ENCODE assay signal across 21 cellular contexts in the genomic region with DNA sequence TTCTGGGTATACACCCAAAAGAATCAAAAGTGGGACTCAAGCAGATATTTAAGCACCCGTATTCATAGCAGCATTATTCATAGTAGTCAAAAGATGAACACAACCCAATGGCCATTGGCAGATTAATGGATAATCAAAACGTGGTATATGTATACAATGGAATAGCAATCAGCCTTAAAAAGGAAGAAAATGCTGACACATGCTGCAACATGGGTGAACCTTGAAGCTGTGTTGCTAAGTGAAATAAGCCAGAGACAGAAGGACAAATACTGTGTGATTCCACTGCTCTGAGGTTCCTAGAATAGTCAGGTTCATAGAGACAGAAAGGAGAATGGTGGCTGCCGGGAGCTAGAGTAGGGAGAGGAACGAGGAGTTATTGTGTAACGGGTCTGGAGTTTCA.
DNase-seq lines count a peak whose midpoint lies in the region; ATAC-seq and TF ChIP-seq lines count a peak whose summit lies in the region.
"Had no signal": no experiment of that assay in that cellular context is flagged by ENCODE, and none has a peak within 500 bp of the region (broad histone marks: within the 10 kb centered on the region; RNA-seq: fewer than 3 reads in every experiment).

No MANE protein-coding gene starts in this region.

- H3K36me3 ChIP-seq in right atrium auricular region (no peaks in the 10 kb centered on the region), endodermal cell (ENCODE audit: control insufficient read depth, insufficient read depth, low read length) (no peaks in the 10 kb centered on the region), mesenchymal stem cell (ENCODE audit: control insufficient read depth in 1 of 2, insufficient read depth in 2 of 2, low read depth in 1 of 2, low read length in 2 of 2) (no peaks in the 10 kb centered on the region)

- peak; percentile 32 for ATAC-seq in Right ventricle myocardium superior (ENCODE audit: poor library complexity)
- ATAC-seq in activated B cell treated with CpG ODN at 0.5 μM for 24 hours (ENCODE audit: low read depth) = no peak

- no peak overlapping the region for H3K4ac ChIP-seq in mesenchymal stem cell (ENCODE audit: low read depth in 1 of 2, low read length in 2 of 2)

- no peak overlapping the region for H2AK5ac ChIP-seq in mesenchymal stem cell (ENCODE audit: low read length, severe bottlenecking)

- H3K14ac ChIP-seq in mesenchymal stem cell (ENCODE audit: low read length in 2 of 2) = no peak overlapping the region

- no peak overlapping the region for H3K4me2 ChIP-seq in mesenchymal stem cell (ENCODE audit: low read length, poor library complexity, severe bottlenecking)
- H3K4me2 ChIP-seq: PC-9 had no signal

- no peak overlapping the region for H3K18ac ChIP-seq in mesenchymal stem cell (ENCODE audit: low read depth in 1 of 2, low read length in 2 of 2)

- peak overlapping the region; percentile 4 for H3K27ac Mint-ChIP-seq in activated B cell treated with CpG ODN at 0.5 μM for 24 hours
- H3K27ac Mint-ChIP-seq in dendritic cell treated with granulocyte-macrophage colony-stimulating factor and Interleukin-4, amounts not matched to agents 40 ng/mL and 50 ng/mL, for 4 days = peak overlapping the region; percentile 16
- peak overlapping the region; percentile 36 for H3K27ac Mint-ChIP-seq in nephron progenitor cell
- no peak overlapping the region for H3K27ac Mint-ChIP-seq in endodermal cell
- H3K27ac Mint-ChIP-seq: CD4-positive, CD25-positive, alpha-beta regulatory T cell had no signal

- no peaks in the 10 kb centered on the region for H3K79me1 ChIP-seq in mesenchymal stem cell (replicated peaks; ENCODE audit: low read length, poor library complexity, severe bottlenecking)

- H2BK15ac ChIP-seq in mesenchymal stem cell (ENCODE audit: low read depth, poor library complexity, severe bottlenecking) = no peak overlapping the region

- no peak overlapping the region for H3K23ac ChIP-seq in mesenchymal stem cell (ENCODE audit: low read length in 2 of 2)

- H3K4me3 ChIP-seq in right atrium auricular region (no peak overlapping the region), endodermal cell (ENCODE audit: low read length) (no peak overlapping the region), mesenchymal stem cell (ENCODE audit: insufficient read depth in 1 of 2, low read depth in 1 of 2, low read length in 2 of 2) (no peak overlapping the region)
- H3K4me3 ChIP-seq: PC-9, SK-N-MC had no signal

- CTCF ChIA-PET in activated B cell treated with CpG ODN at 0.5 μM for 24 hours (lab: Charles Lee) = no interaction called here

- intact Hi-C loops in Right ventricle myocardium superior (cut with DNase I) = no loop called here
- intact Hi-C loops in activated B cell treated with CpG ODN at 0.5 μM for 24 hours (cut with micrococcal nuclease) = no loop called here
- intact Hi-C loops in dendritic cell treated with granulocyte-macrophage colony-stimulating factor and Interleukin-4, amounts not matched to agents 40 ng/mL and 50 ng/mL, for 4 days (cut with micrococcal nuclease) = no loop called here

- no peak overlapping the region for H4K91ac ChIP-seq in mesenchymal stem cell (ENCODE audit: low read length)

- no peak for TF ChIP-seq CTCF in right atrium auricular region (IDR thresholded peaks at IDR 0.05)
- no peak for TF ChIP-seq CTCF in activated B cell treated with CpG ODN at 0.5 μM for 24 hours (IDR thresholded peaks at IDR 0.05)
- TF ChIP-seq CTCF in nephron progenitor cell (IDR thresholded peaks at IDR 0.05) = no peak
- no peak for TF ChIP-seq CTCF in endodermal cell (conservative IDR thresholded peaks at IDR 0.05)

- H3K9me3 Mint-ChIP-seq in activated B cell treated with CpG ODN at 0.5 μM for 24 hours = no peaks in the 10 kb centered on the region
- H3K9me3 Mint-ChIP-seq in dendritic cell treated with granulocyte-macrophage colony-stimulating factor and Interleukin-4, amounts not matched to agents 40 ng/mL and 50 ng/mL, for 4 days = no peaks in the 10 kb centered on the region
- no peaks in the 10 kb centered on the region for H3K9me3 Mint-ChIP-seq in nephron progenitor cell
- H3K9me3 Mint-ChIP-seq in endodermal cell = no peaks in the 10 kb centered on the region
- H3K9me3 Mint-ChIP-seq: CD4-positive, CD25-positive, alpha-beta regulatory T cell had no signal

- no peak overlapping the region for H2BK5ac ChIP-seq in mesenchymal stem cell (ENCODE audit: low read depth, low read length, poor library complexity, severe bottlenecking)

- H3K9ac ChIP-seq in endodermal cell (ENCODE audit: extremely low read depth, low read length, poor library complexity, severe bottlenecking) = no peak overlapping the region
- no peak overlapping the region for H3K9ac ChIP-seq in mesenchymal stem cell (ENCODE audit: low read length)

- no peak overlapping the region for H4K8ac ChIP-seq in mesenchymal stem cell (ENCODE audit: low read length)

- H3K36me3 Mint-ChIP-seq in activated B cell treated with CpG ODN at 0.5 μM for 24 hours (ENCODE audit: low read depth) = no peaks in the 10 kb centered on the region
- no peaks in the 10 kb centered on the region for H3K36me3 Mint-ChIP-seq in dendritic cell treated with granulocyte-macrophage colony-stimulating factor and Interleukin-4, amounts not matched to agents 40 ng/mL and 50 ng/mL, for 4 days (ENCODE audit: low read depth)
- H3K36me3 Mint-ChIP-seq in nephron progenitor cell (ENCODE audit: low read depth) = no peaks in the 10 kb centered on the region
- H3K36me3 Mint-ChIP-seq in endodermal cell (ENCODE audit: low read depth) = no peaks in the 10 kb centered on the region
- H3K36me3 Mint-ChIP-seq: CD4-positive, CD25-positive, alpha-beta regulatory T cell had no signal

- H2AFZ ChIP-seq in mesenchymal stem cell (ENCODE audit: low read depth, low read length) = no peak overlapping the region
- H2AFZ ChIP-seq: PC-9 had no signal

- H3K27me3 ChIP-seq in right atrium auricular region (no peaks in the 10 kb centered on the region), endodermal cell (ENCODE audit: control insufficient read depth, insufficient read depth, low read length, poor library complexity, severe bottlenecking) (no peaks in the 10 kb centered on the region), mesenchymal stem cell (ENCODE audit: control insufficient read depth in 1 of 2, insufficient read depth in 1 of 2, low read length in 2 of 2) (peaks cover 9 to 10% of the 10 kb centered on the region in 2 experiments)

- no peak overlapping the region for H3K4me3 Mint-ChIP-seq in activated B cell treated with CpG ODN at 0.5 μM for 24 hours
- H3K4me3 Mint-ChIP-seq in dendritic cell treated with granulocyte-macrophage colony-stimulating factor and Interleukin-4, amounts not matched to agents 40 ng/mL and 50 ng/mL, for 4 days = no peak overlapping the region
- no peak overlapping the region for H3K4me3 Mint-ChIP-seq in nephron progenitor cell
- H3K4me3 Mint-ChIP-seq in endodermal cell = no peak overlapping the region
- H3K4me3 Mint-ChIP-seq: CD4-positive, CD25-positive, alpha-beta regulatory T cell had no signal

- 88 to 90% methylated on average over 2 to 5 of the region's 5 CpGs for WGBS in endodermal cell (ENCODE audit: insufficient coverage in 1 of 2, insufficient read length in 1 of 2), 2 experiments
- WGBS in mesenchymal stem cell = 93% methylated on average over 4 of the region's 5 CpGs

- H3K27me3 Mint-ChIP-seq in activated B cell treated with CpG ODN at 0.5 μM for 24 hours (peaks cover 3% of the 10 kb centered on the region), nephron progenitor cell (ENCODE audit: low read depth, poor library complexity) (peaks cover 9% of the 10 kb centered on the region), endodermal cell (ENCODE audit: insufficient read depth) (no peaks in the 10 kb centered on the region)
- H3K27me3 Mint-ChIP-seq in dendritic cell treated with granulocyte-macrophage colony-stimulating factor and Interleukin-4, amounts not matched to agents 40 ng/mL and 50 ng/mL, for 4 days = peaks cover 11% of the 10 kb centered on the region

- no peak overlapping the region for H2BK120ac ChIP-seq in mesenchymal stem cell (ENCODE audit: low read depth, low read length)

- no peak for DNase-seq in Right ventricle myocardium superior
- no peak for DNase-seq in right atrium auricular region (ENCODE audit: low spot score)
- DNase-seq in activated B cell treated with CpG ODN at 0.5 μM for 24 hours = no peak
- DNase-seq in nephron progenitor cell = no peak
- no peak for DNase-seq in endodermal cell
- no peak for DNase-seq in mesenchymal stem cell
- DNase-seq: CD4-positive, CD25-positive, alpha-beta regulatory T cell; GOT3; HCEC 1CT; KG1; NCI-H1105; NCI-H146; NCI-H2081; NCI-H510A; NCI-H748 treated with DMSO at 0.1 percent for 48 hours; PC-9; RPMI8226; SHP77 treated with DMSO at 0.1 percent for 48 hours had no signal

- H3K9me3 ChIP-seq in right atrium auricular region = no peaks in the 10 kb centered on the region
- H3K9me3 ChIP-seq in endodermal cell (ENCODE audit: control insufficient read depth, low read length) = no peaks in the 10 kb centered on the region
- H3K9me3 ChIP-seq in mesenchymal stem cell (ENCODE audit: control insufficient read depth, low read length) = no peaks in the 10 kb centered on the region

- POLR2A ChIA-PET in activated B cell treated with CpG ODN at 0.5 μM for 24 hours (lab: Charles Lee) = no interaction called here

- H3K27ac ChIP-seq in right atrium auricular region (no peak overlapping the region), endodermal cell (ENCODE audit: low read depth, low read length) (no peak overlapping the region), mesenchymal stem cell (ENCODE audit: low read length, poor library complexity, severe bottlenecking) (no peak overlapping the region)
- H3K27ac ChIP-seq: HL-60, PC-9, SK-N-MC had no signal

- H3K4me1 ChIP-seq in right atrium auricular region (peaks cover 0 to 17% of the 10 kb centered on the region in 2 donors), endodermal cell (ENCODE audit: control insufficient read depth, insufficient read depth, low read length) (no peaks in the 10 kb centered on the region), mesenchymal stem cell (ENCODE audit: control insufficient read depth, insufficient read depth, low read depth, low read length) (no peaks in the 10 kb centered on the region)

- H2BK12ac ChIP-seq in mesenchymal stem cell (ENCODE audit: low read length in 2 of 2) = no peak overlapping the region

- H3K4me1 Mint-ChIP-seq in activated B cell treated with CpG ODN at 0.5 μM for 24 hours = no peaks in the 10 kb centered on the region
- peaks cover 12% of the 10 kb centered on the region for H3K4me1 Mint-ChIP-seq in dendritic cell treated with granulocyte-macrophage colony-stimulating factor and Interleukin-4, amounts not matched to agents 40 ng/mL and 50 ng/mL, for 4 days (ENCODE audit: low read depth)
- peaks cover 31% of the 10 kb centered on the region for H3K4me1 Mint-ChIP-seq in nephron progenitor cell
- no peaks in the 10 kb centered on the region for H3K4me1 Mint-ChIP-seq in endodermal cell
- H3K4me1 Mint-ChIP-seq: CD4-positive, CD25-positive, alpha-beta regulatory T cell had no signal
